ENCODE assay signal across 22 cellular contexts in the genomic region with DNA sequence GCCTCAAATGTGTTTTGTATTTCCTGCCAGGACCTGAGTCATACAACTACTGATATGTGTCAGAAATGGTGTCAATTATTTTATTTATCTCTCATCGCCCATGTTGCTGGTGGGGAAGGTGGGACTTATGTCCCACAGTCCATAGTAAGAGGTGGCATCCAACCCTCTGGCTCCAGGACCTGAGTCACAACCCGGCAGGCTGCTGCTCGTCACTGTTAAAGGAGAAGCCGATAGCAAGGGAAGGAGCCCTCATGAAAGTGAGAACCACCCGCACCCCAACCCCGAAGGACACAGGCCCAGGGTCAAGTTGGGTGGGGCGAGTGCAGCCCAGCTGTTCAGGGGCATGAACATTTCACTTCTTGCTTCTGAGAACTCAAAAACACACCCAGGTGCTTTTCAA.
"Had no signal": no experiment of that assay in that cellular context is flagged by ENCODE, and none has a peak within 500 bp of the region (broad histone marks: within the 10 kb centered on the region; RNA-seq: fewer than 3 reads in every experiment).

No MANE protein-coding gene starts in this region.

- H3K27me3 Mint-ChIP-seq: activated CD4-positive, alpha-beta memory T cell treated with anti-CD3 and anti-CD28 coated beads, Interleukin-2, amount 10 ng/mL, durations not matched to agents 7 days and 5 days; activated naive CD8-positive, alpha-beta T cell treated with anti-CD3 and anti-CD28 coated beads for 36 hours; naive thymus-derived CD4-positive, alpha-beta T cell; stimulated activated naive CD8-positive, alpha-beta T cell treated with anti-CD3 and anti-CD28 coated beads, Interleukin-15, amount 100 ng/mL, for 72 hours; T-cell had no signal

- DNase-seq: activated CD4-positive, alpha-beta memory T cell treated with anti-CD3 and anti-CD28 coated beads, Interleukin-2, amount 10 ng/mL, durations not matched to agents 7 days and 5 days; activated CD4-positive, alpha-beta T cell treated with anti-CD3 and anti-CD28 coated beads for 1 hour; activated naive CD8-positive, alpha-beta T cell treated with anti-CD3 and anti-CD28 coated beads for 36 hours; activated T-cell treated with anti-CD3 and anti-CD28 coated beads, Interleukin-2, amount 50 U/mL, for 48 hours; amygdala; cortex of kidney; effector CD8-positive, alpha-beta T cell; gastrocnemius medialis; heart right ventricle; mammary epithelial cell; mucosa of descending colon; naive thymus-derived CD4-positive, alpha-beta T cell; stimulated activated CD4-positive, alpha-beta T cell treated with anti-CD3 and anti-CD28 coated beads, Interleukin-4, amount 100 ng/mL, for 4 hours; stimulated activated CD8-positive, alpha-beta memory T cell treated with anti-CD3 and anti-CD28 coated beads, Interleukin-4, amount 100 ng/mL, for 48 hours; stimulated activated naive CD8-positive, alpha-beta T cell treated with anti-CD3 and anti-CD28 coated beads, Interleukin-15, amount 100 ng/mL, for 72 hours; T-cell; T-helper 9 cell; upper lobe of right lung had no signal

- H3K36me3 ChIP-seq: gastrocnemius medialis, heart right ventricle, left lung, thoracic aorta, upper lobe of right lung had no signal

- H3K36me3 Mint-ChIP-seq: activated naive CD8-positive, alpha-beta T cell treated with anti-CD3 and anti-CD28 coated beads for 36 hours; naive thymus-derived CD4-positive, alpha-beta T cell; T-cell had no signal

- H3K4me3 Mint-ChIP-seq: activated CD4-positive, alpha-beta memory T cell treated with anti-CD3 and anti-CD28 coated beads, Interleukin-2, amount 10 ng/mL, durations not matched to agents 7 days and 5 days; activated naive CD8-positive, alpha-beta T cell treated with anti-CD3 and anti-CD28 coated beads for 36 hours; naive thymus-derived CD4-positive, alpha-beta T cell; stimulated activated naive CD8-positive, alpha-beta T cell treated with anti-CD3 and anti-CD28 coated beads, Interleukin-15, amount 100 ng/mL, for 72 hours; T-cell had no signal

- H3K9me3 Mint-ChIP-seq: activated CD4-positive, alpha-beta memory T cell treated with anti-CD3 and anti-CD28 coated beads, Interleukin-2, amount 10 ng/mL, durations not matched to agents 7 days and 5 days; activated naive CD8-positive, alpha-beta T cell treated with anti-CD3 and anti-CD28 coated beads for 36 hours; naive thymus-derived CD4-positive, alpha-beta T cell; stimulated activated naive CD8-positive, alpha-beta T cell treated with anti-CD3 and anti-CD28 coated beads, Interleukin-15, amount 100 ng/mL, for 72 hours; T-cell had no signal

- ATAC-seq: body of pancreas; gastrocnemius medialis; heart right ventricle; left lung; mucosa of descending colon; naive thymus-derived CD4-positive, alpha-beta T cell; stimulated activated naive CD8-positive, alpha-beta T cell treated with anti-CD3 and anti-CD28 coated beads, Interleukin-15, amount 100 ng/mL, for 72 hours; T-cell; upper lobe of right lung had no signal

- H3K27ac ChIP-seq: body of pancreas, epithelial cell of prostate, gastrocnemius medialis, heart right ventricle, left lung, thoracic aorta, upper lobe of right lung had no signal

- H3K9me3 ChIP-seq: body of pancreas, gastrocnemius medialis, left lung, mucosa of descending colon, thoracic aorta, upper lobe of right lung had no signal

- H3K27ac Mint-ChIP-seq: activated CD4-positive, alpha-beta memory T cell treated with anti-CD3 and anti-CD28 coated beads, Interleukin-2, amount 10 ng/mL, durations not matched to agents 7 days and 5 days; activated naive CD8-positive, alpha-beta T cell treated with anti-CD3 and anti-CD28 coated beads for 36 hours; stimulated activated naive CD8-positive, alpha-beta T cell treated with anti-CD3 and anti-CD28 coated beads, Interleukin-15, amount 100 ng/mL, for 72 hours had no signal

- H3K4me3 ChIP-seq: body of pancreas, gastrocnemius medialis, heart right ventricle, left lung, mucosa of descending colon, thoracic aorta, upper lobe of right lung had no signal

- H3K27me3 ChIP-seq: body of pancreas, gastrocnemius medialis, heart right ventricle, left lung, upper lobe of right lung had no signal
